In the genomic region with DNA sequence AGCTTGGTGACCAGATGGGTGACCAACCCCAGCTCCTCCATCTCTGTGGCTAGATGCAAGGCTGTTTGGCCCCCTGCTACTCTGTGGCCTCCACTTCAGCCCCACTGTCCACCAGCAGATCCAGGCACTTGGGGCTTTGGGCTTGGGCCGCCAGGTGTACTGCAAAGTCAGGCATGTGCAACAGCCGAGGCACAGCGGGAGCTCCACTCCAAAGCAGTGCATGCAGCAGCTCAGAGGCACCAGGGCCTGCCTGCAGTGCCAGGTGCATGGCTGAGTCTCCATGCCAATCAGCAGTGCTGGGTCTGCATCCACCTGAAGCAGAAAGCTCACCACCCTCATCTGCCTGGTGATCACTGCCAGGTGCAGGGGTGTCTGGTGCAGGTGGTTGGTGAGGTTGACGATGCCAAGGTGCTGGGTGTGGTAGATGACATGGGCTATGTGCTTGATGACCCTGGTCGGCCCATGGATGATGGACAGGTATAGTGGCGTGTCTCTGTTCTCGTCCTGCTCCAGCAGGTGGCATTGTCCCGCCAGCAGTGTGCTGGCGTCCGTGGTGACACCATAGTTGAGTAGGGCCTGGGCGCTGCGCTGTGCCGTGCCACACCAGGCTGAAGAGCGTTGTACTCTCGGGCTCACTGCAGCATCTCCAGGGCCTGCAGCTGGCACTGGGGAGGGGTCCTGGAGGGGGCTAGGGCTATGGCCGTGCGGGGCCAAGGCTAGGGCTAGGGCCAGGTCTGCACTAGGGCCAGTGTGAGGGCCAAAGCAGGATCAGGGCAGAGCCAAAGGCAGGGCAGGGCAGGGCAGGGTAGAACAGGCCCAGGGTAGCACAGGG, we compare ENCODE assay signal across 10 cellular contexts. TPM values are rescaled to one million over a fixed set of nuclear protein-coding genes. Genes with fewer than 3 reads are reported as not detected.
DNase-seq lines count a peak whose midpoint lies in the region; ATAC-seq, FAIRE-seq and TF ChIP-seq lines count a peak whose summit lies in the region.
"Had no signal": no experiment of that assay in that cellular context is flagged by ENCODE, and none has a peak within 500 bp of the region (broad histone marks: within the 10 kb centered on the region; RNA-seq: fewer than 3 reads in every experiment).

No MANE protein-coding gene starts in this region.

- H3K36me3 Mint-ChIP-seq in activated T-cell treated with anti-CD3 and anti-CD28 coated beads, Interleukin-2, amount 50 U/mL, for 72 hours (ENCODE audit: insufficient read depth in 2 of 2), result peaks cover 0 to 3% of the 10 kb centered on the region in 2 donors
- no peaks in the 10 kb centered on the region for H3K36me3 Mint-ChIP-seq in type B pancreatic cell
- no peaks in the 10 kb centered on the region for H3K36me3 Mint-ChIP-seq in activated CD4-positive, alpha-beta T cell treated with anti-CD3 and anti-CD28 coated beads, Interleukin-2, amount 10 ng/mL, durations not matched to agents 24 days and 14 days (ENCODE audit: low read depth)

- 86% methylated on average over 17 of the region's 17 CpGs; no CpG with 5 or more reads in 1 of the 2 experiments for WGBS in H1 (ENCODE audit: extremely low coverage in 1 of 2, insufficient coverage in 1 of 2, insufficient read length in 1 of 2, insufficient replicate concordance in 2 of 2, low coverage in 1 of 2, low lambda C conversion rate in 2 of 2, missing lambda C conversion rate in 1 of 2), 2 experiments

- no peak overlapping the region for H2AFZ ChIP-seq in H1 (ENCODE audit: low read length)

- H3K23ac ChIP-seq in H1 (ENCODE audit: insufficient read length), result no peak overlapping the region

- H2BK15ac ChIP-seq in H1 (ENCODE audit: low read length), result no peak overlapping the region

- no peak overlapping the region for H3K4ac ChIP-seq in H1 (replicated peaks; ENCODE audit: insufficient read length, low read depth, low read length)

- no peaks in the 10 kb centered on the region for H3K79me1 ChIP-seq in H1 (ENCODE audit: low read depth, low read length)

- no peaks in the 10 kb centered on the region; the same call in 1 of the 2 replicates for H3K23me2 ChIP-seq in H1 (ENCODE audit: low read depth, low read length)

- no peak overlapping the region for H3K4me3 Mint-ChIP-seq in activated T-cell treated with anti-CD3 and anti-CD28 coated beads, Interleukin-2, amount 50 U/mL, for 72 hours
- H3K4me3 Mint-ChIP-seq in type B pancreatic cell, result no peak overlapping the region
- no peak overlapping the region for H3K4me3 Mint-ChIP-seq in activated CD4-positive, alpha-beta T cell treated with anti-CD3 and anti-CD28 coated beads, Interleukin-2, amount 10 ng/mL, durations not matched to agents 24 days and 14 days

- no peak for TF ChIP-seq EP300 in H1 (IDR thresholded peaks at IDR 0.05; ENCODE audit: borderline replicate concordance in 1 of 2, low read depth in 2 of 2, low read length in 2 of 2)

- no peak overlapping the region for H3K4me3 ChIP-seq in H1 (ENCODE audit: extremely low read depth in 1 of 4, insufficient read depth in 2 of 4, low read depth in 3 of 4, low read length in 4 of 4)

- H3K4me1 Mint-ChIP-seq in activated T-cell treated with anti-CD3 and anti-CD28 coated beads, Interleukin-2, amount 50 U/mL, for 72 hours (ENCODE audit: low read depth), result no peaks in the 10 kb centered on the region
- H3K4me1 Mint-ChIP-seq in type B pancreatic cell (ENCODE audit: unreplicated experiment), result no peaks in the 10 kb centered on the region
- H3K4me1 Mint-ChIP-seq in activated CD4-positive, alpha-beta T cell treated with anti-CD3 and anti-CD28 coated beads, Interleukin-2, amount 10 ng/mL, durations not matched to agents 24 days and 14 days, result no peaks in the 10 kb centered on the region

- H2BK12ac ChIP-seq in H1 (ENCODE audit: low read depth, low read length), result peak overlapping the region; percentile 11; the same call in 1 of the 2 replicates

- H3K27me3 ChIP-seq in H1 (replicated peaks in 1 of 4; ENCODE audit: control insufficient read depth in 3 of 4, extremely low read depth in 1 of 4, insufficient read depth in 3 of 4, low read length in 3 of 4), result no peaks in the 10 kb centered on the region; a peak in 1 of 7 replicates
- H3K27me3 ChIP-seq: BE2C had no signal

- no peak overlapping the region for H2BK20ac ChIP-seq in H1 (ENCODE audit: low read length)

- no peak overlapping the region for H3K56ac ChIP-seq in H1 (replicated peaks; ENCODE audit: insufficient read length, low read depth, low read length)

- TF ChIP-seq POLR2A in H1 (IDR thresholded peaks at IDR 0.05; ENCODE audit: control extremely low read depth in 1 of 2, low read depth in 2 of 2, low read length in 2 of 2), result no peak

- H3K36me3 ChIP-seq in H1 (ENCODE audit: control insufficient read depth in 2 of 4, insufficient read depth in 4 of 4, low read length in 3 of 4), result no peaks in the 10 kb centered on the region
- H3K36me3 ChIP-seq: BE2C had no signal

- H2BK5ac ChIP-seq in H1 (ENCODE audit: low read depth, low read length), result no peak overlapping the region; the same call in 1 of the 2 replicates

- no peak overlapping the region for H3K4me2 ChIP-seq in H1 (ENCODE audit: insufficient read depth in 1 of 2, low read depth in 2 of 2, low read length in 2 of 2)

- no peak overlapping the region for H3K27ac Mint-ChIP-seq in activated T-cell treated with anti-CD3 and anti-CD28 coated beads, Interleukin-2, amount 50 U/mL, for 72 hours
- H3K27ac Mint-ChIP-seq in type B pancreatic cell, result no peak overlapping the region
- H3K27ac Mint-ChIP-seq in activated CD4-positive, alpha-beta T cell treated with anti-CD3 and anti-CD28 coated beads, Interleukin-2, amount 10 ng/mL, durations not matched to agents 24 days and 14 days, result no peak overlapping the region

- no peak overlapping the region for H2BK120ac ChIP-seq in H1 (replicated peaks; ENCODE audit: low read depth, low read length)

- H3K79me2 ChIP-seq in H1 (ENCODE audit: control insufficient read depth in 1 of 2, insufficient read depth in 2 of 2, low read length in 2 of 2), result no peaks in the 10 kb centered on the region

- H4K8ac ChIP-seq in H1 (ENCODE audit: extremely low read depth, insufficient read depth, low read length), result no peak overlapping the region

- no peak overlapping the region for H4K91ac ChIP-seq in H1 (replicated peaks; ENCODE audit: insufficient read length, low read length)

- intact Hi-C loops in activated CD4-positive, alpha-beta T cell treated with anti-CD3 and anti-CD28 coated beads, Interleukin-2, amount 10 ng/mL, durations not matched to agents 24 days and 14 days (cut with micrococcal nuclease), result loop anchor here (2.0 kb wide), 1 partner anchor 144 kb away; no protein-coding TSS in a partner anchor

- peak in 1 of 2 donors; percentile 15 for DNase-seq in activated T-cell treated with anti-CD3 and anti-CD28 coated beads, Interleukin-2, amount 50 U/mL, for 72 hours
- no peak for DNase-seq in activated T-cell treated with anti-CD3 and anti-CD28 coated beads, Interleukin-2, amount 50 U/mL, for 48 hours
- DNase-seq in NCI-H2196 treated with DMSO at 0.1 percent for 48 hours (lab: John Stamatoyannopoulos, UW; ENCODE audit: unreplicated experiment) (peak; percentile 41), H1 (ENCODE audit: low read depth in 1 of 2, low spot score in 2 of 2) (peak in 1 of 2 experiments; percentile 61), type B pancreatic cell (ENCODE audit: extremely low spot score, unreplicated experiment) (no peak), SIG-M5 treated with dmso at 0.1 percent for 504 hours (lab: John Stamatoyannopoulos, UW; ENCODE audit: unreplicated experiment) (no peak)
- DNase-seq in activated CD4-positive, alpha-beta T cell treated with anti-CD3 and anti-CD28 coated beads, Interleukin-2, amount 10 ng/mL, durations not matched to agents 24 days and 14 days, result no peak
- no peak for DNase-seq in activated CD4-positive, alpha-beta T cell treated with anti-CD3 and anti-CD28 coated beads for 4 hours
- DNase-seq: activated CD4-positive, CD25-positive, alpha-beta regulatory T cell; BE2C had no signal

- POLR2A ChIA-PET in H1 (lab: Charles Lee; ENCODE audit: partially characterized antibody), result interaction anchor here (1.2 kb wide), 1 partner anchor 9 kb away, joined by 3 read pairs; no protein-coding TSS in a partner anchor

- no peak overlapping the region for H3K27ac ChIP-seq in H1 (ENCODE audit: low read depth, low read length)

- peaks cover 0 to 2% of the 10 kb centered on the region in 2 donors for H3K9me3 Mint-ChIP-seq in activated T-cell treated with anti-CD3 and anti-CD28 coated beads, Interleukin-2, amount 50 U/mL, for 72 hours
- no peaks in the 10 kb centered on the region for H3K9me3 Mint-ChIP-seq in type B pancreatic cell
- no peaks in the 10 kb centered on the region for H3K9me3 Mint-ChIP-seq in activated CD4-positive, alpha-beta T cell treated with anti-CD3 and anti-CD28 coated beads, Interleukin-2, amount 10 ng/mL, durations not matched to agents 24 days and 14 days

- H3K4me1 ChIP-seq in H1 (replicated peaks in 1 of 4; ENCODE audit: control insufficient read depth in 3 of 4, insufficient read depth in 4 of 4, low read length in 3 of 4), result no peaks in the 10 kb centered on the region
- H3K4me1 ChIP-seq: BE2C had no signal

- H2AK5ac ChIP-seq in H1 (ENCODE audit: low read depth, low read length), result no peak overlapping the region

- H3K14ac ChIP-seq in H1 (ENCODE audit: insufficient read length), result no peak overlapping the region

- no peaks in the 10 kb centered on the region for H3K27me3 Mint-ChIP-seq in activated T-cell treated with anti-CD3 and anti-CD28 coated beads, Interleukin-2, amount 50 U/mL, for 72 hours (ENCODE audit: low read depth)
- peaks cover 4% of the 10 kb centered on the region for H3K27me3 Mint-ChIP-seq in type B pancreatic cell
- H3K27me3 Mint-ChIP-seq in activated CD4-positive, alpha-beta T cell treated with anti-CD3 and anti-CD28 coated beads, Interleukin-2, amount 10 ng/mL, durations not matched to agents 24 days and 14 days, result peaks cover 2% of the 10 kb centered on the region

- H4K20me1 ChIP-seq in H1 (replicated peaks in 1 of 2; ENCODE audit: control insufficient read depth in 1 of 2, insufficient read depth in 2 of 2, low read length in 2 of 2), result peaks cover 1 to 3% of the 10 kb centered on the region in 2 experiments

- CTCF ChIA-PET in H1 (lab: Charles Lee; ENCODE audit: partially characterized antibody), result interaction anchor here (0.7 to 5.3 kb wide), 13 partner anchors 9 to 179 kb away, joined by 3 to 58 read pairs (median 3); no protein-coding TSS in a partner anchor

- no peak overlapping the region for H3K9ac ChIP-seq in H1 (replicated peaks in 1 of 4; ENCODE audit: extremely low read depth in 1 of 4, low read depth in 3 of 4, low read length in 3 of 4)

- H4K5ac ChIP-seq in H1 (ENCODE audit: insufficient read length, low read depth, low read length), result no peak overlapping the region

- peak; percentile 85 to 87 for TF ChIP-seq RAD21 in H1 (IDR thresholded peaks at IDR 0.05 in 1 of 2, conservative IDR thresholded peaks at IDR 0.05 in 1 of 2; ENCODE audit: low read depth in 2 of 2, low read length in 2 of 2)

- peaks cover 0 to 5% of the 10 kb centered on the region in 2 experiments; a peak in 1 of 4 replicates for H3K9me3 ChIP-seq in H1 (ENCODE audit: insufficient read depth in 2 of 2, low read depth in 1 of 2, low read length in 1 of 2)
- H3K9me3 ChIP-seq: BE2C had no signal

- peak in 2 of 3 experiments; percentile 76 to 84; a peak in 3 of 4 replicates for TF ChIP-seq CTCF in H1 (IDR thresholded peaks at IDR 0.05; ENCODE audit: control extremely low read depth in 1 of 3, insufficient read depth in 1 of 3, low read depth in 1 of 3, low read length in 3 of 3)
- TF ChIP-seq CTCF in type B pancreatic cell (conservative IDR thresholded peaks at IDR 0.05), result peak; percentile 50

- ATAC-seq in activated T-cell treated with anti-CD3 and anti-CD28 coated beads, Interleukin-2, amount 50 U/mL, for 72 hours (replicated peaks in 1 of 2), result peak; percentile 66 to 72

- no peak overlapping the region for H3K18ac ChIP-seq in H1 (ENCODE audit: extremely low read depth, low read length)

- no peak for FAIRE-seq in H1 (lab: Jason Lieb, UNC)

RNA-seq across cellular contexts. Expression of a gene that starts 1.0 kb away (rescaled TPM):
- not detected for total RNA-seq in activated T-cell treated with anti-CD3 and anti-CD28 coated beads, Interleukin-2, amount 50 U/mL, for 72 hours
- total RNA-seq in H1 (2021; fragmentation: NEBNext Ultra II Directional; extraction: Animal tissue kit (Norgen Biotek cat#: 25700)), result not detected in 2 replicates
- polyA plus RNA-seq in H1 (2011; rRNA removed), result not detected in 2 replicates
- not detected for polyA plus RNA-seq in H1 (2011; cell fraction: cytosol; rRNA removed)
- not detected for polyA plus RNA-seq in H1 (2011; cell fraction: nucleus; rRNA removed)
- polyA plus RNA-seq in H1 (2012, experiment 1 of 2), result not detected in 4 replicates
- not detected for polyA plus RNA-seq in H1 (2012, experiment 2 of 2)
- not detected for polyA plus RNA-seq in H1 (2013, experiment 1 of 2)
- polyA plus RNA-seq in H1 (2013, experiment 2 of 2), result 0.04 TPM
- not detected in 2 replicates for polyA minus RNA-seq in H1 (2011; rRNA and poly(A)+ RNA removed)
- not detected for polyA minus RNA-seq in H1 (2011; cell fraction: cytosol; rRNA and poly(A)+ RNA removed)
- polyA minus RNA-seq in H1 (2011; cell fraction: nucleus; rRNA and poly(A)+ RNA removed), result not detected
- total RNA-seq in type B pancreatic cell (ENCODE audit: low replicate concordance), result not detected in 2 replicates
- not detected in 2 replicates for total RNA-seq in activated CD4-positive, alpha-beta T cell treated with anti-CD3 and anti-CD28 coated beads, Interleukin-2, amount 10 ng/mL, durations not matched to agents 24 days and 14 days
